Comparison of ENCODE assay signal across 2 cellular contexts in the genomic region with DNA sequence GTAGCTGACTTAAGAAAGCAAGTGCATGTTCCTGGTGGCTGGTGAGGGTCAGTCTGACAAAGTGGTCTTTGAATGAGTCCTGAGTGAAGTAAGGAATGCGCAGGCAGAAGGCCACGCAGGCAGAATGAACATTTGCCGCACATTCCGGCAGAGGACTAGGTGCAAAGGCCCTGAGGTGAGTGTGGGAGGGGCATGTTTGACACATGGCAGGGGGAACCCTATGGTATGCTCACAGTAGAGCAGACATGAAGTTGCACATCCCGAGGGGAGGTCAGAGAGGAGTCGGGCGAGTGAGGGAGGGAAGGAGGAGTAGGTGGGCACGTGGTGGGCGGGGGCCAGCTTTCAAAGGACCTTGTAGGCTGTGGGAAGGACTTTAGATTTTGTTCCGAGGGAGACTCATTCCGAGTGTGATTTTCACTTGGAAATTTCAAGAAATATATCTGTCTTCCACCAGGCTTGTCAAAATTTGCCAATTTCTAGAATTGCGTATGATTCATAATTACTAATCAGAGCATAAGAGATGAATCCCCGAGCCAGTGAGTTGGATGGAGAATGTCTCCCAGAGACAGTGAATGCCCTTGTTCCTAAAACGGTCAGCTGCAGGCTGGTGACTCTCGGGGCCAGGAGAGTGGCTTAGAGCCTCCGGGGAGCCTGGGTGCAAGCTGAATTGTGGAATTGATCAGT.
TF ChIP-seq lines count a peak whose summit lies in the region.

No MANE protein-coding gene starts in this region.

TF ChIP-seq in HEK293, 187 proteins besides CTCF, POLR2A, EP300 and RAD21:
- TF ChIP-seq ZNF623 (tag by site-specific recombination; IDR thresholded peaks at IDR 0.05) (peak; percentile 59), EGR2 (tag by site-specific recombination; IDR thresholded peaks at IDR 0.05; ENCODE audit: low read depth) (peak; percentile 41; the same call in 1 of the 2 replicates), ZNF10 (tag by site-specific recombination; IDR thresholded peaks at IDR 0.05) (no peak)

TF ChIP-seq in H1, 55 proteins besides CTCF, POLR2A, EP300 and RAD21:
- TF ChIP-seq KDM4A (IDR thresholded peaks at IDR 0.05; ENCODE audit: low read depth, low read length, severe bottlenecking), result no peak
- TF ChIP-seq GABPA (IDR thresholded peaks at IDR 0.05; ENCODE audit: borderline replicate concordance, insufficient read depth, low read length), result no peak
- no peak for TF ChIP-seq CREB1 (IDR thresholded peaks at IDR 0.05)
- no peak for TF ChIP-seq KDM5A (IDR thresholded peaks at IDR 0.05; ENCODE audit: low read length)
- TF ChIP-seq SP2 (IDR thresholded peaks at IDR 0.05; ENCODE audit: low read length), result no peak
- no peak for TF ChIP-seq SIRT6 (IDR thresholded peaks at IDR 0.05; ENCODE audit: low read length)
- peak; percentile 21; the same call in 1 of the 2 replicates for TF ChIP-seq KDM1A (IDR thresholded peaks at IDR 0.05; ENCODE audit: borderline replicate concordance, low read length)
- TF ChIP-seq CBX5 (IDR thresholded peaks at IDR 0.05; ENCODE audit: low read depth, low read length), result no peak
